ENCODE assay signal across 20 cellular contexts in the genomic region with DNA sequence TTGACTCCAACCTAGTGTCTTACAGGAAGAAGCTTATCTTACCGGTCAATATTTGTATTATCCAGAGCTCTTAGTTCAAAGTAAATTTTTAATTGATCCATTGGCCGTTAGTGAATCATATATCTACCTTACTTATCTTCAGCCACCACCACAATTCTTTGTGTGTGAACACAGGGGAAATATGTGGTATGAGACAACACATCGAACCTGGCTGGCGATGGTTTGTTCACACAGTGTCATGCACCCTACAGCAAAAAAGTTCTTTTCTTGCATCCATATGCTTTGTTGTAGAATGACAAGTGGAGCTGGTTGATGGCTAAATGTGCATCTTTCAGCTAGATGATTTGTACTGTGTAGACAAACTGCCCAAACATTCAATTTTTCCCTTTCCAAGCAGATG.
A peak's percentile ranks its signal among the peaks of the same experiment; 100 is the strongest.
DNase-seq lines count a peak whose midpoint lies in the region; ATAC-seq and TF ChIP-seq lines count a peak whose summit lies in the region.
"Had no signal": no experiment of that assay in that cellular context is flagged by ENCODE, and none has a peak within 500 bp of the region (broad histone marks: within the 10 kb centered on the region; RNA-seq: fewer than 3 reads in every experiment).

No MANE protein-coding gene starts in this region.

- 87 to 94% (median 93%) methylated on average over 4 of the region's 4 CpGs for WGBS in spleen, 5 donors

- DNase-seq in activated naive CD8-positive, alpha-beta T cell treated with anti-CD3 and anti-CD28 coated beads, Interleukin-2, amount 50 U/mL, for 24 hours: no peak
- no peak for DNase-seq in activated naive CD8-positive, alpha-beta T cell treated with anti-CD3 and anti-CD28 coated beads for 36 hours
- DNase-seq in mucosa of gallbladder (ENCODE audit: low spot score) (peak; percentile 49), left lobe of liver (ENCODE audit: low spot score) (no peak), spleen (no peak)
- DNase-seq: DMS79, IMR-90, Kasumi-1, MM.1S, NCI-H1092, NCI-H146, NCI-H2081, NCI-H2171 treated with DMSO at 0.1 percent for 48 hours had no signal

- H3K27me3 ChIP-seq in OCI-LY1 (ENCODE audit: insufficient read depth, low read length) (no peaks in the 10 kb centered on the region), spleen (replicated peaks in 1 of 7) (no peaks in the 10 kb centered on the region)

- H3K9me3 ChIP-seq in OCI-LY1 (ENCODE audit: low read length) (no peaks in the 10 kb centered on the region), spleen (no peaks in the 10 kb centered on the region)
- H3K9me3 ChIP-seq: HAP-1 had no signal

- peak overlapping the region; percentile 98 for H3K27ac ChIP-seq in OCI-LY1 (ENCODE audit: low read depth, low read length, poor library complexity, severe bottlenecking)
- no peak overlapping the region for H3K27ac ChIP-seq in spleen
- H3K27ac ChIP-seq: C4-2B, HL-60 had no signal

- H3K9me2 ChIP-seq in OCI-LY1 (ENCODE audit: low read depth, low read length): no peaks in the 10 kb centered on the region

- H3K4me3 Mint-ChIP-seq in activated naive CD8-positive, alpha-beta T cell treated with anti-CD3 and anti-CD28 coated beads, Interleukin-2, amount 50 U/mL, for 24 hours: no peak overlapping the region
- no peak overlapping the region for H3K4me3 Mint-ChIP-seq in activated naive CD8-positive, alpha-beta T cell treated with anti-CD3 and anti-CD28 coated beads for 36 hours
- H3K4me3 Mint-ChIP-seq in stimulated activated memory B cell treated with anti-CD40 and anti-IgM and Interleukin-4, amounts not matched to agents 10 μg/mL and 1 μg/mL and 100 μg/mL, for 72 hours: no peak overlapping the region

- no peak for TF ChIP-seq CTCF in OCI-LY1 (IDR thresholded peaks at IDR 0.05; ENCODE audit: low read length)
- TF ChIP-seq CTCF in spleen (IDR thresholded peaks at IDR 0.05 in 8 of 11, conservative IDR thresholded peaks at IDR 0.05 in 3 of 11): no peak

- no peaks in the 10 kb centered on the region for H3K9me3 Mint-ChIP-seq in activated naive CD8-positive, alpha-beta T cell treated with anti-CD3 and anti-CD28 coated beads, Interleukin-2, amount 50 U/mL, for 24 hours
- peaks cover 3% of the 10 kb centered on the region for H3K9me3 Mint-ChIP-seq in activated naive CD8-positive, alpha-beta T cell treated with anti-CD3 and anti-CD28 coated beads for 36 hours
- H3K9me3 Mint-ChIP-seq in stimulated activated memory B cell treated with anti-CD40 and anti-IgM and Interleukin-4, amounts not matched to agents 10 μg/mL and 1 μg/mL and 100 μg/mL, for 72 hours: no peaks in the 10 kb centered on the region

- intact Hi-C loops in spleen (cut with DNase I; ENCODE audit: low total_unique reads): no loop called here

- ATAC-seq in activated naive CD8-positive, alpha-beta T cell treated with anti-CD3 and anti-CD28 coated beads, Interleukin-2, amount 50 U/mL, for 24 hours: no peak
- ATAC-seq in stimulated activated memory B cell treated with anti-CD40 and anti-IgM and Interleukin-4, amounts not matched to agents 10 μg/mL and 1 μg/mL and 100 μg/mL, for 72 hours: no peak
- ATAC-seq in HG03025 (IDR thresholded peaks at IDR 0.05; ENCODE audit: low FRiP score, unreplicated experiment) (no peak), left lobe of liver (no peak)
- ATAC-seq: Right ventricle myocardium inferior had no signal

- H3K27ac Mint-ChIP-seq in activated naive CD8-positive, alpha-beta T cell treated with anti-CD3 and anti-CD28 coated beads, Interleukin-2, amount 50 U/mL, for 24 hours: peak overlapping the region; percentile 30
- H3K27ac Mint-ChIP-seq in activated naive CD8-positive, alpha-beta T cell treated with anti-CD3 and anti-CD28 coated beads for 36 hours: no peak overlapping the region
- H3K27ac Mint-ChIP-seq in stimulated activated memory B cell treated with anti-CD40 and anti-IgM and Interleukin-4, amounts not matched to agents 10 μg/mL and 1 μg/mL and 100 μg/mL, for 72 hours: peak overlapping the region; percentile 54

- H3K79me2 ChIP-seq in OCI-LY1 (ENCODE audit: insufficient read depth, low read length): peaks cover 47% of the 10 kb centered on the region; the same call in 1 of the 2 replicates

- H3K4me3 ChIP-seq in OCI-LY1 (ENCODE audit: low read depth, low read length, poor library complexity, severe bottlenecking): no peak overlapping the region
- no peak overlapping the region for H3K4me3 ChIP-seq in spleen
- H3K4me3 ChIP-seq: HAP-1 had no signal

- H4K20me1 ChIP-seq in OCI-LY1 (ENCODE audit: insufficient read depth, low read length): no peaks in the 10 kb centered on the region

- H3F3A ChIP-seq in OCI-LY1 (ENCODE audit: insufficient read depth, low read length): no peaks in the 10 kb centered on the region

- no peak for TF ChIP-seq POLR2A in spleen (IDR thresholded peaks at IDR 0.05)

- peak overlapping the region; percentile 6; the same call in 1 of the 2 replicates for H3K9ac ChIP-seq in OCI-LY1 (ENCODE audit: low read length)

- H3K4me1 ChIP-seq in OCI-LY1 (ENCODE audit: insufficient read depth, low read length, severe bottlenecking): peaks cover 100% of the 10 kb centered on the region
- H3K4me1 ChIP-seq in spleen: peaks cover 0 to 63% (median 32%) of the 10 kb centered on the region in 6 donors

- H3K4me2 ChIP-seq in OCI-LY1 (ENCODE audit: low read length): no peak overlapping the region

- H2AFZ ChIP-seq in OCI-LY1 (ENCODE audit: low read length): no peak overlapping the region

- H3K27me3 Mint-ChIP-seq in activated naive CD8-positive, alpha-beta T cell treated with anti-CD3 and anti-CD28 coated beads, Interleukin-2, amount 50 U/mL, for 24 hours: no peaks in the 10 kb centered on the region
- H3K27me3 Mint-ChIP-seq in activated naive CD8-positive, alpha-beta T cell treated with anti-CD3 and anti-CD28 coated beads for 36 hours: no peaks in the 10 kb centered on the region
- H3K27me3 Mint-ChIP-seq in stimulated activated memory B cell treated with anti-CD40 and anti-IgM and Interleukin-4, amounts not matched to agents 10 μg/mL and 1 μg/mL and 100 μg/mL, for 72 hours: no peaks in the 10 kb centered on the region

- peaks cover 47% of the 10 kb centered on the region for H3K36me3 Mint-ChIP-seq in activated naive CD8-positive, alpha-beta T cell treated with anti-CD3 and anti-CD28 coated beads, Interleukin-2, amount 50 U/mL, for 24 hours (ENCODE audit: low read depth)
- peaks cover 65% of the 10 kb centered on the region for H3K36me3 Mint-ChIP-seq in activated naive CD8-positive, alpha-beta T cell treated with anti-CD3 and anti-CD28 coated beads for 36 hours
- H3K36me3 Mint-ChIP-seq in stimulated activated memory B cell treated with anti-CD40 and anti-IgM and Interleukin-4, amounts not matched to agents 10 μg/mL and 1 μg/mL and 100 μg/mL, for 72 hours: peaks cover 72% of the 10 kb centered on the region

- peaks cover 81% of the 10 kb centered on the region for H3K4me1 Mint-ChIP-seq in activated naive CD8-positive, alpha-beta T cell treated with anti-CD3 and anti-CD28 coated beads, Interleukin-2, amount 50 U/mL, for 24 hours
- H3K4me1 Mint-ChIP-seq in activated naive CD8-positive, alpha-beta T cell treated with anti-CD3 and anti-CD28 coated beads for 36 hours: peaks cover 40% of the 10 kb centered on the region
- peaks cover 68% of the 10 kb centered on the region for H3K4me1 Mint-ChIP-seq in stimulated activated memory B cell treated with anti-CD40 and anti-IgM and Interleukin-4, amounts not matched to agents 10 μg/mL and 1 μg/mL and 100 μg/mL, for 72 hours

- H3K36me3 ChIP-seq in OCI-LY1 (ENCODE audit: insufficient read depth, low read length): peaks cover 26% of the 10 kb centered on the region; the same call in 1 of the 2 replicates
- H3K36me3 ChIP-seq in spleen: peaks cover 0 to 26% (median 0%) of the 10 kb centered on the region in 6 donors
- H3K36me3 ChIP-seq: HAP-1 had no signal
